ENCODE assay signal across 25 cellular contexts in the genomic region with DNA sequence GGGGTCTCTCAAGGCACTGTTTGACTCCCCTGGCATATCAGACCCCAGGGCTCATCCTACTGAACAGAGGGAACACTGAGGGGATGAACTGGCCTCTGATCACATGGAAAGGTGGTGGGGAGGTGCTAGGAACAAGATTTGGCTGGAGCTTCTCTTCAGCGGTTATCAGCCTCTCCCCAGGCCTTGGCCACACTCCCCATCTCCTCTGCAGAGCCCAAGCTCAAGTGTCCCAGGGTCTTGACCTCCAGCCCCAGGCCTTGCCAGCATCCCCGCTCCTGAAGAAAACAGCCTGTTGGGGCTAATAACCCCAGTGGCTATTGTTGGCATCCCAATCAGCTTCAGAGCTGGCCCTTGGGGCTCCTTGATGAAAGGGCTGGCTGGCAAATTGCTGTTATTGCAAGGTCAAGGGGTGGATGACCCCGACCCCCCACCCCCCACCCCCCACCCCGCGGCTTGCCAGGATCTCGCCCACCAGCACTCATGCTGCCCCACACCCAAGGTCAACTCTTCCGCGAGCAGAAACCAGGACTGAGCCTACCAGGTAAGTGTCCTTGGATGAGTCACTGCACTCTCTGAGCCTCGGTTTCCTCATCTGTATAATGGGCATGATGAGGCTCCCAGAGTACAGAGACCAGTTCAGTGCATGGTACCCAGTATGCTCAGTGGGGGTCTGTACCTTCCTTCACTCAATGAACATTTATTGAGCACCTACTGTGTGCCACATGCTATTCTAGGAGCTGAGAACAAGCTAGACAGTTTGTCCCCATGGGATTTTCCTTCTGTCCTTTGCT. TPM values are rescaled to one million over a fixed set of nuclear protein-coding genes. Genes with fewer than 3 reads are reported as not detected.
DNase-seq lines count a peak whose midpoint lies in the region; ATAC-seq and TF ChIP-seq lines count a peak whose summit lies in the region.
"Had no signal": no experiment of that assay in that cellular context is flagged by ENCODE, and none has a peak within 500 bp of the region (broad histone marks: within the 10 kb centered on the region; RNA-seq: fewer than 3 reads in every experiment).

No MANE protein-coding gene starts in this region.

- no peaks in the 10 kb centered on the region for H3K9me3 ChIP-seq in right lobe of liver
- no peaks in the 10 kb centered on the region for H3K9me3 ChIP-seq in prostate gland
- H3K9me3 ChIP-seq: esophagus muscularis mucosa, gastrocnemius medialis, SK-N-SH, testis had no signal

- no peak overlapping the region for H3K4me3 ChIP-seq in right lobe of liver
- H3K4me3 ChIP-seq in prostate gland: no peak overlapping the region
- H3K4me3 ChIP-seq: esophagus muscularis mucosa, gastrocnemius medialis, testis had no signal

- no peak overlapping the region for H3K4me3 Mint-ChIP-seq in natural killer cell treated with Interleukin-12 subunit alpha and Interleukin-12 subunit beta and Interleukin-15 and Interleukin-18, amount 100 ng/mL, for 72 hours
- H3K4me3 Mint-ChIP-seq in natural killer cell: no peak overlapping the region
- H3K4me3 Mint-ChIP-seq in activated naive CD8-positive, alpha-beta T cell treated with anti-CD3 and anti-CD28 coated beads for 36 hours: no peak overlapping the region
- H3K4me3 Mint-ChIP-seq: activated CD4-positive, alpha-beta memory T cell treated with anti-CD3 and anti-CD28 coated beads, Interleukin-2, amount 10 ng/mL, durations not matched to agents 7 days and 5 days; endodermal cell; HFFc6 had no signal

- no peaks in the 10 kb centered on the region for H3K36me3 Mint-ChIP-seq in natural killer cell treated with Interleukin-12 subunit alpha and Interleukin-12 subunit beta and Interleukin-15 and Interleukin-18, amount 100 ng/mL, for 72 hours
- no peaks in the 10 kb centered on the region for H3K36me3 Mint-ChIP-seq in natural killer cell
- peaks cover 13% of the 10 kb centered on the region for H3K36me3 Mint-ChIP-seq in activated naive CD8-positive, alpha-beta T cell treated with anti-CD3 and anti-CD28 coated beads for 36 hours

- H3K27me3 Mint-ChIP-seq in natural killer cell treated with Interleukin-12 subunit alpha and Interleukin-12 subunit beta and Interleukin-15 and Interleukin-18, amount 100 ng/mL, for 72 hours: no peaks in the 10 kb centered on the region
- H3K27me3 Mint-ChIP-seq in natural killer cell (ENCODE audit: low read depth in 2 of 2): no peaks in the 10 kb centered on the region
- H3K27me3 Mint-ChIP-seq in activated naive CD8-positive, alpha-beta T cell treated with anti-CD3 and anti-CD28 coated beads for 36 hours: no peaks in the 10 kb centered on the region
- H3K27me3 Mint-ChIP-seq: activated CD4-positive, alpha-beta memory T cell treated with anti-CD3 and anti-CD28 coated beads, Interleukin-2, amount 10 ng/mL, durations not matched to agents 7 days and 5 days had no signal

- ATAC-seq in natural killer cell treated with Interleukin-12 subunit alpha and Interleukin-12 subunit beta and Interleukin-15 and Interleukin-18, amount 100 ng/mL, for 72 hours: no peak
- ATAC-seq in natural killer cell (no peak), right lobe of liver (no peak), HG03280 (IDR thresholded peaks at IDR 0.05; ENCODE audit: unreplicated experiment) (no peak)
- ATAC-seq: gastrocnemius medialis had no signal

- H3K27ac ChIP-seq in right lobe of liver (no peak overlapping the region), prostate gland (no peak overlapping the region)
- H3K27ac ChIP-seq: esophagus muscularis mucosa, gastrocnemius medialis, testis had no signal

- H3K9me3 Mint-ChIP-seq in natural killer cell treated with Interleukin-12 subunit alpha and Interleukin-12 subunit beta and Interleukin-15 and Interleukin-18, amount 100 ng/mL, for 72 hours: no peaks in the 10 kb centered on the region
- H3K9me3 Mint-ChIP-seq in natural killer cell: no peaks in the 10 kb centered on the region
- no peaks in the 10 kb centered on the region for H3K9me3 Mint-ChIP-seq in activated naive CD8-positive, alpha-beta T cell treated with anti-CD3 and anti-CD28 coated beads for 36 hours
- H3K9me3 Mint-ChIP-seq: activated CD4-positive, alpha-beta memory T cell treated with anti-CD3 and anti-CD28 coated beads, Interleukin-2, amount 10 ng/mL, durations not matched to agents 7 days and 5 days; HFFc6 had no signal

- no peaks in the 10 kb centered on the region for H3K27me3 ChIP-seq in right lobe of liver
- H3K27me3 ChIP-seq in prostate gland (replicated peaks; ENCODE audit: insufficient read depth): no peaks in the 10 kb centered on the region
- H3K27me3 ChIP-seq: esophagus muscularis mucosa, gastrocnemius medialis, testis had no signal

- intact Hi-C loops in natural killer cell (cut with micrococcal nuclease) (no loop called here), right lobe of liver (cut with DNase I) (no loop called here), prostate gland (cut with DNase I) (no loop called here)

- no peaks in the 10 kb centered on the region for H3K36me3 ChIP-seq in right lobe of liver
- no peaks in the 10 kb centered on the region for H3K36me3 ChIP-seq in prostate gland
- H3K36me3 ChIP-seq: gastrocnemius medialis had no signal

- H3K4me1 ChIP-seq in right lobe of liver (no peaks in the 10 kb centered on the region), prostate gland (replicated peaks) (no peaks in the 10 kb centered on the region)
- H3K4me1 ChIP-seq: esophagus muscularis mucosa, gastrocnemius medialis, testis had no signal

- 88% methylated on average over 4 of the region's 9 CpGs for WGBS in right lobe of liver (ENCODE audit: insufficient coverage, low coverage, low lambda C conversion rate, missing lambda C conversion rate)
- WGBS in prostate gland: 92% methylated on average over 8 of the region's 9 CpGs

- TF ChIP-seq POLR2A in right lobe of liver (IDR thresholded peaks at IDR 0.05) (no peak), prostate gland (IDR thresholded peaks at IDR 0.05) (no peak)

- peak; percentile 37 for DNase-seq in natural killer cell treated with Interleukin-12 subunit alpha and Interleukin-12 subunit beta and Interleukin-15 and Interleukin-18, amount 100 ng/mL, for 72 hours (ENCODE audit: low spot score)
- DNase-seq in natural killer cell: no peak
- DNase-seq in activated naive CD8-positive, alpha-beta T cell treated with anti-CD3 and anti-CD28 coated beads for 36 hours: no peak
- DNase-seq in right lobe of liver: peak in 2 of 3 donors; percentile 9 to 27
- no peak for DNase-seq in T-helper 1 cell
- DNase-seq in prostate gland (ENCODE audit: low spot score): no peak
- DNase-seq: activated CD4-positive, alpha-beta memory T cell treated with anti-CD3 and anti-CD28 coated beads, Interleukin-2, amount 10 ng/mL, durations not matched to agents 7 days and 5 days; activated gamma-delta T cell; cortex of kidney; DMS153; endodermal cell; gastrocnemius medialis; HFFc6; IMR-90; NCI-H1105 treated with DMSO at 0.1 percent for 48 hours; NCI-H2029; NCI-H226; SK-N-SH; stimulated activated CD4-positive, alpha-beta T cell treated with anti-CD3 and anti-CD28 coated beads, Interleukin-4, amount 100 ng/mL, for 1 hour; stimulated activated naive CD4-positive, alpha-beta T cell treated with Interleukin-2 at 50 U/mL for 16 hours; T1000; testis had no signal

- TF ChIP-seq CTCF in natural killer cell (IDR thresholded peaks at IDR 0.05): no peak
- no peak for TF ChIP-seq CTCF in right lobe of liver (IDR thresholded peaks at IDR 0.05)
- no peak for TF ChIP-seq CTCF in prostate gland (IDR thresholded peaks at IDR 0.05)

- H3K4me1 Mint-ChIP-seq in natural killer cell treated with Interleukin-12 subunit alpha and Interleukin-12 subunit beta and Interleukin-15 and Interleukin-18, amount 100 ng/mL, for 72 hours (ENCODE audit: low read depth in 2 of 2): peaks cover 0 to 3% of the 10 kb centered on the region in 2 donors
- H3K4me1 Mint-ChIP-seq in natural killer cell: peaks cover 0 to 3% of the 10 kb centered on the region in 2 donors
- H3K4me1 Mint-ChIP-seq in activated naive CD8-positive, alpha-beta T cell treated with anti-CD3 and anti-CD28 coated beads for 36 hours: peaks cover 17% of the 10 kb centered on the region

- no peak overlapping the region for H3K27ac Mint-ChIP-seq in natural killer cell treated with Interleukin-12 subunit alpha and Interleukin-12 subunit beta and Interleukin-15 and Interleukin-18, amount 100 ng/mL, for 72 hours
- no peak overlapping the region for H3K27ac Mint-ChIP-seq in natural killer cell
- H3K27ac Mint-ChIP-seq in activated naive CD8-positive, alpha-beta T cell treated with anti-CD3 and anti-CD28 coated beads for 36 hours: peak overlapping the region; percentile 14
- H3K27ac Mint-ChIP-seq: activated CD4-positive, alpha-beta memory T cell treated with anti-CD3 and anti-CD28 coated beads, Interleukin-2, amount 10 ng/mL, durations not matched to agents 7 days and 5 days; endodermal cell; HFFc6 had no signal

RNA-seq across cellular contexts. Expression of a gene that starts 18.8 kb away (rescaled TPM):
- 1 to 10 TPM; 1.4 to 2.6 TPM for total RNA-seq in natural killer cell treated with Interleukin-12 subunit alpha and Interleukin-12 subunit beta and Interleukin-15 and Interleukin-18, amount 100 ng/mL, for 72 hours
- total RNA-seq in natural killer cell (1 to 10 TPM; 3.8 to 6.5 (median 4.3) TPM), right lobe of liver (10 to 100 TPM; 10.1 to 41.7 (median 21.5) TPM), prostate gland (1 to 10 TPM; 7.3 to 9.5 TPM)
- total RNA-seq in activated naive CD8-positive, alpha-beta T cell treated with anti-CD3 and anti-CD28 coated beads for 36 hours: 10 to 100 TPM; 10.3 to 10.4 TPM

RNA-seq across cellular contexts. Expression of a gene that starts 23.4 kb away (rescaled TPM):
- 10 to 100 TPM in 1 of 2 donors, 1 to 10 TPM in 1; 8.2 to 15.9 TPM for total RNA-seq in natural killer cell treated with Interleukin-12 subunit alpha and Interleukin-12 subunit beta and Interleukin-15 and Interleukin-18, amount 100 ng/mL, for 72 hours
- total RNA-seq in natural killer cell (10 to 100 TPM in 1 of 3 donors, 1 to 10 TPM in 2; 5.6 to 11.3 (median 7.1) TPM), right lobe of liver (1 to 10 TPM; 2.6 to 6.1 (median 4.2) TPM), prostate gland (10 to 100 TPM in 1 of 2 donors, under 1 TPM in 1; 0.27 to 11.1 TPM)
- 10 to 100 TPM; 14.5 to 14.8 TPM for total RNA-seq in activated naive CD8-positive, alpha-beta T cell treated with anti-CD3 and anti-CD28 coated beads for 36 hours
- total RNA-seq: RPMI7951 had no signal

Comparison
In these comparisons a context has a peak if more than half of its experiments do, and no peak if none do; other contexts are left out.
1. DNase-seq: peak in natural killer cell treated with Interleukin-12 subunit alpha and Interleukin-12 subunit beta and Interleukin-15 and Interleukin-18, amount 100 ng/mL, for 72 hours (single experiment) and right lobe of liver (2 of 3); none in natural killer cell (single experiment), activated naive CD8-positive, alpha-beta T cell treated with anti-CD3 and anti-CD28 coated beads for 36 hours (single experiment), T-helper 1 cell (0 of 5) and prostate gland (single experiment).